ENCODE assay signal across 11 cellular contexts in the genomic region with DNA sequence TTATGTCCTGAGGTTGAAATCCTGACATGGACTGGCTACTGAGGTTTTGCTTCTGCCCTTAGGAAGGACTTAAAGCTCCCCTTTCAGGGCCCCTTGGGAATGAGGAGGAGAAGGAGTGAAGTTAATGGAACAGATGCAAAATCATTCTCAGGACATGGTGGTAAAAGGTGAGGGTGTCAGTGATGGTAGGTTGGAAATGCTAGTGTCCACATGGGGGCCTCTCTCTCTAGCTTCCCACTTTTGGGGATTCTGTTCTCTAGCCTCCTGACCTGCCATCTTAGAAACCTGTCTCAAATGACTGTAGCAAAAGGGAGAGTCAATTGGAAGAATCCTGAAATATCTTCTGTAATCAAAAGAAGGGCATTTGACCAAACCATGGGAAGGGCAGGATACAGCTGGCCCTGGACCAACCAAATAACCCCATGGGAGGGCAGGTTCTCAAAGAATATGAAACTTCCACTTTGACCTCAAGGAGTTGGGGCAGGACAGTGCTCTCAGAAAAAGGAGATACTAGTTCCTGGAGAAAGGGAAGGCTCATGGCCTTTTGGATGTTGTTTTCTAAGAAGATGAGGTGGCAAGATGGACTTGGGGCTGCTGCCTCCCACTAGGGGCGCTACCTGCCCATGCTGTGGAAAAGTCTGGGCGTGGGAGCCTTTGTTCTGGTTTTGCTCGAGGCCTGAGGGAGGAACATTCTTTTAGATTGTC. TPM values are rescaled to one million over a fixed set of nuclear protein-coding genes. Genes with fewer than 3 reads are reported as not detected.
DNase-seq lines count a peak whose midpoint lies in the region; ATAC-seq and TF ChIP-seq lines count a peak whose summit lies in the region.
"Had no signal": no experiment of that assay in that cellular context is flagged by ENCODE, and none has a peak within 500 bp of the region (broad histone marks: within the 10 kb centered on the region; RNA-seq: fewer than 3 reads in every experiment).

No MANE protein-coding gene starts in this region.

- no peaks in the 10 kb centered on the region for H3K36me3 Mint-ChIP-seq in endodermal cell (ENCODE audit: low read depth)
- H3K36me3 Mint-ChIP-seq in type B pancreatic cell = no peaks in the 10 kb centered on the region
- H3K36me3 Mint-ChIP-seq: natural killer cell treated with Interleukin-12 subunit alpha and Interleukin-12 subunit beta and Interleukin-15 and Interleukin-18, amount 100 ng/mL, for 72 hours had no signal

- H3K27me3 Mint-ChIP-seq in endodermal cell (ENCODE audit: insufficient read depth) = peaks cover 4% of the 10 kb centered on the region
- no peaks in the 10 kb centered on the region for H3K27me3 Mint-ChIP-seq in type B pancreatic cell
- H3K27me3 Mint-ChIP-seq: CD8-positive, alpha-beta memory T cell; dendritic cell treated with granulocyte-macrophage colony-stimulating factor and Interleukin-4, amounts not matched to agents 40 ng/mL and 50 ng/mL, for 4 days; natural killer cell treated with Interleukin-12 subunit alpha and Interleukin-12 subunit beta and Interleukin-15 and Interleukin-18, amount 100 ng/mL, for 72 hours had no signal

- H3K27ac Mint-ChIP-seq in endodermal cell (no peak overlapping the region), type B pancreatic cell (peak overlapping the region; percentile 94)
- H3K27ac Mint-ChIP-seq: dendritic cell treated with granulocyte-macrophage colony-stimulating factor and Interleukin-4, amounts not matched to agents 40 ng/mL and 50 ng/mL, for 4 days; natural killer cell treated with Interleukin-12 subunit alpha and Interleukin-12 subunit beta and Interleukin-15 and Interleukin-18, amount 100 ng/mL, for 72 hours had no signal

- H3K4me1 Mint-ChIP-seq in endodermal cell (peaks cover 3% of the 10 kb centered on the region), type B pancreatic cell (ENCODE audit: unreplicated experiment) (peaks cover 13% of the 10 kb centered on the region)

- H3K27ac ChIP-seq in cardiac muscle cell (no peak overlapping the region), right cardiac atrium (ENCODE audit: low read length) (no peak overlapping the region), RWPE2 (ENCODE audit: poor library complexity, severe bottlenecking) (no peak overlapping the region), endodermal cell (ENCODE audit: low read depth, low read length) (no peak overlapping the region)

- H3K27me3 ChIP-seq in cardiac muscle cell (no peaks in the 10 kb centered on the region), right cardiac atrium (ENCODE audit: control insufficient read depth, insufficient read depth) (no peaks in the 10 kb centered on the region), RWPE2 (ENCODE audit: insufficient read depth, poor library complexity, severe bottlenecking) (no peaks in the 10 kb centered on the region), endodermal cell (ENCODE audit: control insufficient read depth, insufficient read depth, low read length, poor library complexity, severe bottlenecking) (no peaks in the 10 kb centered on the region)

- H3K4me3 ChIP-seq in cardiac muscle cell (no peak overlapping the region), right cardiac atrium (ENCODE audit: low read length) (no peak overlapping the region), RWPE2 (ENCODE audit: severe bottlenecking) (no peak overlapping the region), endodermal cell (ENCODE audit: low read length) (no peak overlapping the region)

- H3K9ac ChIP-seq in endodermal cell (ENCODE audit: extremely low read depth, low read length, poor library complexity, severe bottlenecking) = no peak overlapping the region

- no peak for ATAC-seq in right cardiac atrium
- no peak for ATAC-seq in RWPE2 (ENCODE audit: low read depth)
- ATAC-seq in omental fat pad (ENCODE audit: low FRiP score) = no peak
- ATAC-seq in GM18867 (IDR thresholded peaks at IDR 0.05; ENCODE audit: unreplicated experiment) = no peak

- no peaks in the 10 kb centered on the region for H3K9me3 Mint-ChIP-seq in endodermal cell
- H3K9me3 Mint-ChIP-seq in type B pancreatic cell = no peaks in the 10 kb centered on the region
- H3K9me3 Mint-ChIP-seq: CD8-positive, alpha-beta memory T cell; dendritic cell treated with granulocyte-macrophage colony-stimulating factor and Interleukin-4, amounts not matched to agents 40 ng/mL and 50 ng/mL, for 4 days; natural killer cell treated with Interleukin-12 subunit alpha and Interleukin-12 subunit beta and Interleukin-15 and Interleukin-18, amount 100 ng/mL, for 72 hours had no signal

- WGBS in right cardiac atrium = 81% methylated on average over 3 of the region's 3 CpGs
- WGBS in endodermal cell (ENCODE audit: insufficient coverage in 1 of 2, insufficient read length in 1 of 2), 2 experiments = 40 to 79% methylated on average over 1 to 3 of the region's 3 CpGs

- no peaks in the 10 kb centered on the region for H3K9me3 ChIP-seq in cardiac muscle cell (ENCODE audit: low read depth)
- H3K9me3 ChIP-seq in right cardiac atrium (ENCODE audit: control insufficient read depth, low read length) = no peaks in the 10 kb centered on the region
- no peaks in the 10 kb centered on the region for H3K9me3 ChIP-seq in RWPE2 (ENCODE audit: severe bottlenecking)
- no peaks in the 10 kb centered on the region for H3K9me3 ChIP-seq in endodermal cell (ENCODE audit: control insufficient read depth, low read length)

- intact Hi-C loops in right cardiac atrium (cut with DNase I) = no loop called here

- no peaks in the 10 kb centered on the region for H3K4me1 ChIP-seq in cardiac muscle cell (ENCODE audit: low read depth)
- no peaks in the 10 kb centered on the region for H3K4me1 ChIP-seq in right cardiac atrium (ENCODE audit: control insufficient read depth, insufficient read depth, low read length)
- no peaks in the 10 kb centered on the region for H3K4me1 ChIP-seq in RWPE2 (ENCODE audit: insufficient read depth, poor library complexity, severe bottlenecking)
- no peaks in the 10 kb centered on the region for H3K4me1 ChIP-seq in endodermal cell (ENCODE audit: control insufficient read depth, insufficient read depth, low read length)

- no peaks in the 10 kb centered on the region for H3K36me3 ChIP-seq in cardiac muscle cell
- H3K36me3 ChIP-seq in RWPE2 (ENCODE audit: low read depth) = no peaks in the 10 kb centered on the region
- no peaks in the 10 kb centered on the region for H3K36me3 ChIP-seq in endodermal cell (ENCODE audit: control insufficient read depth, insufficient read depth, low read length)

- no peak overlapping the region for H3K4me3 Mint-ChIP-seq in endodermal cell
- no peak overlapping the region for H3K4me3 Mint-ChIP-seq in type B pancreatic cell
- H3K4me3 Mint-ChIP-seq: CD8-positive, alpha-beta memory T cell; dendritic cell treated with granulocyte-macrophage colony-stimulating factor and Interleukin-4, amounts not matched to agents 40 ng/mL and 50 ng/mL, for 4 days; natural killer cell treated with Interleukin-12 subunit alpha and Interleukin-12 subunit beta and Interleukin-15 and Interleukin-18, amount 100 ng/mL, for 72 hours had no signal

- peak; percentile 24 for TF ChIP-seq CTCF in cardiac muscle cell (IDR thresholded peaks at IDR 0.05; ENCODE audit: low read depth, low read length)
- TF ChIP-seq CTCF in RWPE2 (IDR thresholded peaks at IDR 0.05; ENCODE audit: poor library complexity, severe bottlenecking) = peak; percentile 20
- peak; percentile 86 for TF ChIP-seq CTCF in endodermal cell (conservative IDR thresholded peaks at IDR 0.05)
- peak; percentile 54 for TF ChIP-seq CTCF in type B pancreatic cell (conservative IDR thresholded peaks at IDR 0.05)
- no peak for TF ChIP-seq CTCF in omental fat pad (IDR thresholded peaks at IDR 0.05)

- DNase-seq in cardiac muscle cell (ENCODE audit: low read depth in 1 of 2, low spot score in 1 of 2) = no peak
- DNase-seq in right cardiac atrium = no peak
- no peak for DNase-seq in RWPE2 (ENCODE audit: low spot score)
- peak; percentile 89 for DNase-seq in endodermal cell
- no peak for DNase-seq in type B pancreatic cell (ENCODE audit: extremely low spot score, unreplicated experiment)
- no peak for DNase-seq in omental fat pad (ENCODE audit: low spot score)
- DNase-seq in dermis blood vessel endothelial cell = no peak
- DNase-seq: CD8-positive, alpha-beta memory T cell had no signal

RNA-seq across cellular contexts. Expression of a gene that starts 21.2 kb away (rescaled TPM):
- not detected in 2 replicates for total RNA-seq in cardiac muscle cell
- polyA plus RNA-seq in cardiac muscle cell = 0.94 TPM in 1 of 2 replicates, not detected in the other
- total RNA-seq in right cardiac atrium = not detected
- polyA plus RNA-seq in right cardiac atrium = not detected
- not detected for total RNA-seq in endodermal cell
- polyA plus RNA-seq in endodermal cell (2013, experiment 1 of 2) = not detected
- not detected for polyA plus RNA-seq in endodermal cell (2013, experiment 2 of 2)
- 12.1 TPM in 1 of 2 replicates, not detected in the other for total RNA-seq in type B pancreatic cell (ENCODE audit: low replicate concordance)
- not detected for total RNA-seq in omental fat pad
- not detected in 2 replicates for total RNA-seq in dermis blood vessel endothelial cell
- total RNA-seq: CD8-positive, alpha-beta memory T cell; natural killer cell treated with Interleukin-12 subunit alpha and Interleukin-12 subunit beta and Interleukin-15 and Interleukin-18, amount 100 ng/mL, for 72 hours had no signal
- polyA plus RNA-seq: CD8-positive, alpha-beta memory T cell had no signal

RNA-seq across cellular contexts. Expression of a gene that starts 36.5 kb away (rescaled TPM):
- total RNA-seq in cardiac muscle cell (12.9 and 31.5 TPM in 2 replicates), right cardiac atrium (10 to 100 TPM; 13.3 to 26.8 (median 21.9) TPM), endodermal cell (10 to 100 TPM; 22.8 to 36.0 TPM), type B pancreatic cell (ENCODE audit: low replicate concordance) (57.7 and 70.2 TPM in 2 replicates), omental fat pad (10 to 100 TPM; 10.7 to 18.9 (median 15.0) TPM), dermis blood vessel endothelial cell (36.6 and 45.9 TPM in 2 replicates)
- polyA plus RNA-seq in cardiac muscle cell (18.1 and 36.0 TPM in 2 replicates), right cardiac atrium (8.6 TPM)
- 15.2 TPM for polyA plus RNA-seq in endodermal cell (2013, experiment 1 of 2)
- 14.9 TPM for polyA plus RNA-seq in endodermal cell (2013, experiment 2 of 2)

Comparison
In these comparisons a context has a peak if more than half of its experiments do, and no peak if none do; other contexts are left out.
1. CTCF ChIP-seq: peak in cardiac muscle cell (single experiment), RWPE2 (single experiment), endodermal cell (single experiment) and type B pancreatic cell (single experiment); none in omental fat pad (0 of 3).